ENCODE assay signal across 8 cellular contexts in genomic region chr12:3365416-3366385, GRCh38.
DNase-seq lines count a peak whose midpoint lies in the region; ATAC-seq and TF ChIP-seq lines count a peak whose summit lies in the region.
"Had no signal": no experiment of that assay in that cellular context is flagged by ENCODE, and none has a peak within 500 bp of the region (broad histone marks: within the 10 kb centered on the region; RNA-seq: fewer than 3 reads in every experiment).

No MANE protein-coding gene starts in this region.

- H4K20me1 ChIP-seq in smooth muscle cell (ENCODE audit: low read depth): no peaks in the 10 kb centered on the region

- CTCF ChIA-PET in HEK293T (lab: Yijun Ruan, JAX): interaction anchor here (1.1 kb wide), 1 partner anchor 52 kb away, joined by 3 read pairs; no protein-coding TSS in a partner anchor

- no peak overlapping the region for H3K9ac ChIP-seq in smooth muscle cell (ENCODE audit: low read depth)

- ATAC-seq in SK-N-SH treated with all-trans-retinoic acid at 6 μM for 48 hours: peak; percentile 77
- no peak for ATAC-seq in HG03520 (IDR thresholded peaks at IDR 0.05; ENCODE audit: unreplicated experiment)

- POLR2A ChIA-PET in HEK293T (lab: Yijun Ruan, JAX): interaction anchor here (0.7 to 1.0 kb wide), 4 partner anchors 10 to 16 kb away, joined by 3 read pairs; no protein-coding TSS in a partner anchor

- no peaks in the 10 kb centered on the region for H3F3A ChIP-seq in smooth muscle cell (ENCODE audit: low read depth)

- H3K79me2 ChIP-seq in smooth muscle cell (ENCODE audit: low read depth): no peaks in the 10 kb centered on the region

- H3K4me2 ChIP-seq in smooth muscle cell: peak overlapping the region; percentile 81

- H3K27me3 ChIP-seq in iPS DF 6.9 (ENCODE audit: control insufficient read depth, insufficient read depth, low read length) (peaks cover 18% of the 10 kb centered on the region), smooth muscle cell (ENCODE audit: low read depth) (peaks cover 83% of the 10 kb centered on the region), SJCRH30 (peaks cover 8% of the 10 kb centered on the region; the same call in 1 of the 2 replicates)

- H3K4me3 ChIP-seq in iPS DF 6.9 (ENCODE audit: low read length): peak overlapping the region; percentile 44; the same call in 1 of the 2 replicates
- H3K4me3 ChIP-seq in smooth muscle cell: peak overlapping the region; percentile 37
- no peak overlapping the region for H3K4me3 ChIP-seq in SJCRH30

- H3K4me1 ChIP-seq in iPS DF 6.9 (ENCODE audit: control insufficient read depth, insufficient read depth, low read length) (peaks cover 5% of the 10 kb centered on the region), smooth muscle cell (ENCODE audit: low read depth) (no peaks in the 10 kb centered on the region), SJCRH30 (no peaks in the 10 kb centered on the region)

- H3K9me3 ChIP-seq in iPS DF 6.9 (ENCODE audit: control insufficient read depth, insufficient read depth, low read length) (no peaks in the 10 kb centered on the region), smooth muscle cell (replicated peaks; ENCODE audit: low read depth) (no peaks in the 10 kb centered on the region), SJCRH30 (replicated peaks) (no peaks in the 10 kb centered on the region)

- WGBS in iPS DF 6.9 (ENCODE audit: insufficient coverage, insufficient read length): no CpG with 5 or more reads among the region's 84 CpGs
- WGBS in smooth muscle cell (ENCODE audit: low lambda C conversion rate): 8% methylated on average over 66 of the region's 84 CpGs

- TF ChIP-seq CTCF in smooth muscle cell (IDR thresholded peaks at IDR 0.05; ENCODE audit: borderline replicate concordance, insufficient read depth, poor library complexity, severe bottlenecking): no peak

- H2AFZ ChIP-seq in smooth muscle cell (ENCODE audit: low read depth): no peak overlapping the region

- H3K27ac ChIP-seq in iPS DF 6.9 (ENCODE audit: low read length) (no peak overlapping the region), smooth muscle cell (ENCODE audit: low read depth) (no peak overlapping the region), SJCRH30 (no peak overlapping the region)
- H3K27ac ChIP-seq: epithelial cell of prostate had no signal

- DNase-seq in HEK293T (ENCODE audit: extremely low spot score): peak; percentile 78
- DNase-seq in iPS DF 6.9 (ENCODE audit: low read depth, low spot score): no peak
- DNase-seq in smooth muscle cell (lab: John Stamatoyannopoulos, UW; ENCODE audit: unreplicated experiment): no peak
- DNase-seq in NOMO-1 (lab: John Stamatoyannopoulos, UW; ENCODE audit: unreplicated experiment in 2 of 2): no peak
- DNase-seq in SJCRH30: no peak

- no peaks in the 10 kb centered on the region for H3K36me3 ChIP-seq in iPS DF 6.9 (ENCODE audit: control insufficient read depth, insufficient read depth, low read length)
- no peaks in the 10 kb centered on the region for H3K36me3 ChIP-seq in smooth muscle cell (ENCODE audit: low read depth)
- no peaks in the 10 kb centered on the region for H3K36me3 ChIP-seq in SJCRH30

TF ChIP-seq in HEK293T, 16 proteins besides CTCF, POLR2A, EP300 and RAD21:
- TF ChIP-seq ZNF384 (IDR thresholded peaks at IDR 0.05) (no peak), SP1 (IDR thresholded peaks at IDR 0.05) (no peak), PKNOX1 (IDR thresholded peaks at IDR 0.05) (peak; percentile 23; the same call in 1 of the 2 replicates), CTBP1 (IDR thresholded peaks at IDR 0.05; ENCODE audit: borderline replicate concordance) (no peak), FOXM1 (IDR thresholded peaks at IDR 0.05; ENCODE audit: borderline replicate concordance) (no peak), FOXA1 (IDR thresholded peaks at IDR 0.05) (no peak), HDGF (IDR thresholded peaks at IDR 0.05; ENCODE audit: borderline replicate concordance) (no peak)

TF ChIP-seq in SK-N-SH treated with all-trans-retinoic acid at 6 μM for 48 hours, 23 proteins besides CTCF, POLR2A, EP300 and RAD21:
- TF ChIP-seq RARB (CRISPR knock-in tag; IDR thresholded peaks at IDR 0.05) (no peak), GLIS3 (CRISPR knock-in tag; IDR thresholded peaks at IDR 0.05) (no peak), ESRRG (CRISPR knock-in tag; IDR thresholded peaks at IDR 0.05) (no peak), BACH2 (CRISPR knock-in tag; IDR thresholded peaks at IDR 0.05; ENCODE audit: borderline replicate concordance) (no peak), ZFP30 (CRISPR knock-in tag; IDR thresholded peaks at IDR 0.05) (no peak), PPARA (CRISPR knock-in tag; IDR thresholded peaks at IDR 0.05; ENCODE audit: borderline replicate concordance) (no peak), ZFP3 (CRISPR knock-in tag; IDR thresholded peaks at IDR 0.05) (no peak), OSR1 (CRISPR knock-in tag; IDR thresholded peaks at IDR 0.05) (no peak), POU6F1 (CRISPR knock-in tag; IDR thresholded peaks at IDR 0.05; ENCODE audit: borderline replicate concordance, low read depth) (no peak), ISL1 (CRISPR knock-in tag; IDR thresholded peaks at IDR 0.05) (no peak), ZNF8 (CRISPR knock-in tag; IDR thresholded peaks at IDR 0.05) (no peak), ZNF565 (CRISPR knock-in tag; conservative IDR thresholded peaks at IDR 0.05; ENCODE audit: low read depth) (no peak), ZNF70 (CRISPR knock-in tag; IDR thresholded peaks at IDR 0.05) (no peak)
- TF ChIP-seq, protein P1, sequence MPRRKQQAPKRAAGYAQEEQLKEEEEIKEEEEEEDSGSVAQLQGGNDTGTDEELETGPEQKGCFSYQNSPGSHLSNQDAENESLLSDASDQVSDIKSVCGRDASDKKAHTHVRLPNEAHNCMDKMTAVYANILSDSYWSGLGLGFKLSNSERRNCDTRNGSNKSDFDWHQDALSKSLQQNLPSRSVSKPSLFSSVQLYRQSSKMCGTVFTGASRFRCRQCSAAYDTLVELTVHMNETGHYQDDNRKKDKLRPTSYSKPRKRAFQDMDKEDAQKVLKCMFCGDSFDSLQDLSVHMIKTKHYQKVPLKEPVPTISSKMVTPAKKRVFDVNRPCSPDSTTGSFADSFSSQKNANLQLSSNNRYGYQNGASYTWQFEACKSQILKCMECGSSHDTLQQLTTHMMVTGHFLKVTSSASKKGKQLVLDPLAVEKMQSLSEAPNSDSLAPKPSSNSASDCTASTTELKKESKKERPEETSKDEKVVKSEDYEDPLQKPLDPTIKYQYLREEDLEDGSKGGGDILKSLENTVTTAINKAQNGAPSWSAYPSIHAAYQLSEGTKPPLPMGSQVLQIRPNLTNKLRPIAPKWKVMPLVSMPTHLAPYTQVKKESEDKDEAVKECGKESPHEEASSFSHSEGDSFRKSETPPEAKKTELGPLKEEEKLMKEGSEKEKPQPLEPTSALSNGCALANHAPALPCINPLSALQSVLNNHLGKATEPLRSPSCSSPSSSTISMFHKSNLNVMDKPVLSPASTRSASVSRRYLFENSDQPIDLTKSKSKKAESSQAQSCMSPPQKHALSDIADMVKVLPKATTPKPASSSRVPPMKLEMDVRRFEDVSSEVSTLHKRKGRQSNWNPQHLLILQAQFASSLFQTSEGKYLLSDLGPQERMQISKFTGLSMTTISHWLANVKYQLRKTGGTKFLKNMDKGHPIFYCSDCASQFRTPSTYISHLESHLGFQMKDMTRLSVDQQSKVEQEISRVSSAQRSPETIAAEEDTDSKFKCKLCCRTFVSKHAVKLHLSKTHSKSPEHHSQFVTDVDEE (CRISPR knock-in tag; IDR thresholded peaks at IDR 0.05): no peak
TF ChIP-seq in SK-N-SH treated with all-trans-retinoic acid at 6 μM for 48 hours: peak in this region for 0.
